20 cellular contexts compared by ENCODE assay signal in the genomic region with DNA sequence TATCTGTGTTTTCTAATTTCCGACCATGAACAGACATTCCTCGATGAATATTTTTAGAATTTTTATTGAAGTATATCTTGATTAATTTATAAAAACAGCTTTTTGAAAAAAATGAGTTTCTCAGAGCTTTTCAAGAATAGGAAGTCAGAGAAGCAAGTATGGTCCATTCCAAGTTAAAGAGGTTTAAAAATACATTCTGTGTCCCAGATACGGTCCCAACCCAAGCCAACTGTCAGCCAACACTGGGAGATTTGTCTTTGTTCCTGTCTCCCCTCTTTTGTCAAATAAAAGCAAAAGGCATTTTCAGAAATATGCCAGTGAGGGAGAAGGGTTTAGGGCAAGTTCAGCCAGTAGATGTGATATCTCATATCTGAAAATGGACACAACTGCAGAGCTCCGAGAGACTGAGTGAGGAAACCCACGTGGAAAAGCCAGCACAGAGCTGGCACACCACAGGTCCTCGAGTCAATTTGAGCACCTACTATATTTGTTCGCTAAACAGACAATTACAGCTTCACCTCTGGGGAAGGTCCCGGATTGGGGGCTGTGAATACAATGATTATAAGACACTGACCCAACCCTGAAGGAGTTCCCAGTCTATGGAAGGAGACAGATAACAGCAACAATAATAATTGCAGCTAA. TPM values are rescaled to one million over a fixed set of nuclear protein-coding genes. Genes with fewer than 3 reads are reported as not detected.
DNase-seq lines count a peak whose midpoint lies in the region; ATAC-seq and TF ChIP-seq lines count a peak whose summit lies in the region.
"Had no signal": no experiment of that assay in that cellular context is flagged by ENCODE, and none has a peak within 500 bp of the region (broad histone marks: within the 10 kb centered on the region; RNA-seq: fewer than 3 reads in every experiment).

No MANE protein-coding gene starts in this region.

- TF ChIP-seq CTCF in left ventricle myocardium inferior (IDR thresholded peaks at IDR 0.05; ENCODE audit: borderline replicate concordance): no peak
- no peak for TF ChIP-seq CTCF in CD4-positive, alpha-beta T cell (IDR thresholded peaks at IDR 0.05)

- no peak overlapping the region for H3K4me3 Mint-ChIP-seq in CD4-positive, alpha-beta T cell
- H3K4me3 Mint-ChIP-seq: CD8-positive, alpha-beta T cell had no signal

- peaks cover 12% of the 10 kb centered on the region for H3K4me1 ChIP-seq in left ventricle myocardium inferior
- H3K4me1 ChIP-seq: BLaER1, HAP-1 had no signal

- no peaks in the 10 kb centered on the region for H3K27me3 ChIP-seq in left ventricle myocardium inferior (ENCODE audit: low read depth)
- H3K27me3 ChIP-seq in CD4-positive, alpha-beta T cell (ENCODE audit: control insufficient read depth, insufficient read depth, low read length): peaks cover 17% of the 10 kb centered on the region
- H3K27me3 ChIP-seq: BLaER1 had no signal

- no peaks in the 10 kb centered on the region for H3K36me3 Mint-ChIP-seq in CD4-positive, alpha-beta T cell (ENCODE audit: low read depth)
- H3K36me3 Mint-ChIP-seq: CD14-positive monocyte; CD8-positive, alpha-beta T cell had no signal

- H3K27me3 Mint-ChIP-seq in CD4-positive, alpha-beta T cell: peaks cover 34% of the 10 kb centered on the region

- no peak overlapping the region for H3K27ac ChIP-seq in left ventricle myocardium inferior (replicated peaks)
- no peak overlapping the region for H3K27ac ChIP-seq in CD4-positive, alpha-beta T cell (ENCODE audit: low read depth, low read length)
- H3K27ac ChIP-seq: 22Rv1, BLaER1, GM23248 had no signal

- H3K36me3 ChIP-seq in left ventricle myocardium inferior: no peaks in the 10 kb centered on the region
- H3K36me3 ChIP-seq: BLaER1, HAP-1 had no signal

- peak overlapping the region; percentile 8 for H3K4me3 ChIP-seq in left ventricle myocardium inferior
- H3K4me3 ChIP-seq: A549, BLaER1, GM23248, HAP-1 had no signal

- intact Hi-C loops in left ventricle myocardium inferior (cut with micrococcal nuclease): no loop called here
- intact Hi-C loops in cardiac septum (cut with DNase I): no loop called here
- intact Hi-C loops in CD4-positive, alpha-beta T cell (cut with DNase I, micrococcal nuclease): no loop called here

- H3K9me3 ChIP-seq in left ventricle myocardium inferior (replicated peaks): peaks cover 6% of the 10 kb centered on the region
- no peaks in the 10 kb centered on the region for H3K9me3 ChIP-seq in CD4-positive, alpha-beta T cell (ENCODE audit: control insufficient read depth, low read length)
- H3K9me3 ChIP-seq: BLaER1 had no signal

- H3K4me1 Mint-ChIP-seq in CD4-positive, alpha-beta T cell (ENCODE audit: low read depth): no peaks in the 10 kb centered on the region

- DNase-seq in NCI-H748 (lab: John Stamatoyannopoulos, UW; ENCODE audit: unreplicated experiment) (peak; percentile 9), NCI-H748 treated with DMSO at 0.1 percent for 48 hours (lab: John Stamatoyannopoulos, UW) (no peak), left ventricle myocardium inferior (no peak), cardiac septum (ENCODE audit: low spot score) (no peak), NCI-H69 (lab: John Stamatoyannopoulos, UW) (peak; percentile 31), islet precursor cell (peak; percentile 29), DMS79 (lab: John Stamatoyannopoulos, UW) (no peak)
- no peak for DNase-seq in CD4-positive, alpha-beta T cell
- DNase-seq: Calu3; CD8-positive, alpha-beta T cell; DND-41; EL; GM23248 had no signal

- H3K27ac Mint-ChIP-seq in CD4-positive, alpha-beta T cell: no peak overlapping the region
- H3K27ac Mint-ChIP-seq: CD14-positive monocyte; CD8-positive, alpha-beta T cell had no signal

- no peak for ATAC-seq in CD4-positive, alpha-beta T cell (ENCODE audit: poor library complexity)
- ATAC-seq: A549; CD8-positive, alpha-beta T cell had no signal

- POLR2A ChIA-PET in CD4-positive, alpha-beta T cell (lab: Charles Lee): no interaction called here

- no peaks in the 10 kb centered on the region for H3K9me3 Mint-ChIP-seq in CD4-positive, alpha-beta T cell

- CTCF ChIA-PET in CD4-positive, alpha-beta T cell (lab: Charles Lee): no interaction called here

RNA-seq across cellular contexts. Expression of a gene that starts 59.8 kb away (rescaled TPM):
- total RNA-seq in left ventricle myocardium inferior (not detected), cardiac septum (1.4 TPM)
- under 1 TPM in 1 of 2 experiments, not detected in 1; 0.45 TPM for total RNA-seq in CD4-positive, alpha-beta T cell
- total RNA-seq: GM23248, H4, HT-29 had no signal

Comparison
In these comparisons a context has a peak if more than half of its experiments do, and no peak if none do; other contexts are left out.
1. DNase-seq: peak in NCI-H748 (single experiment), NCI-H69 (single experiment) and islet precursor cell (single experiment); none in NCI-H748 treated with DMSO at 0.1 percent for 48 hours (single experiment), left ventricle myocardium inferior (single experiment), cardiac septum (single experiment), CD4-positive, alpha-beta T cell (0 of 10) and DMS79 (single experiment).